Comparison of ENCODE assay signal across 1 cellular context in the genomic region with DNA sequence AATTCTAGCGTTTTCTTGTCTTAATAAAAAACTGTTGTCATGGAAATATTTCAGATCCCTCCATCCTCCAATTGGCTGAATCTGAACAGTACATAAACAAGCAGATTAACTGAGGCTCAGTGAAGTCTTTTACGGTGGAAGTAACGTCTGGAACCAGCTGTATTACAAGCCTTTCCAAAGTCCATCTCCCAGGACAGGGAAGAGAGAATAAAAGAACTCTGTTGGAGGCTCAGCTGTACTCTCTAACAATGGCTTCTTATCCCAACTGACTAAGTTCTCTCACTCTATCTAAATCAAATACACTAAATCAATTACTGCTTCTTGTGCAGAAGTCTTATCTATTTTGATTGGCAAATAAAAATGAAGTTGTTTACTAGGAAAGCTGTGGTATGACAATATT.
TF ChIP-seq lines count a peak whose summit lies in the region.

No MANE protein-coding gene starts in this region.

TF ChIP-seq in SK-N-SH, 30 proteins besides CTCF, POLR2A, EP300 and RAD21 (continued from another document):
- no peak for TF ChIP-seq NRF1 (IDR thresholded peaks at IDR 0.05; ENCODE audit: low read depth, low read length)
- no peak for TF ChIP-seq ELF1 (IDR thresholded peaks at IDR 0.05)
- no peak for TF ChIP-seq FOXJ3 (CRISPR knock-in tag; IDR thresholded peaks at IDR 0.05)
- TF ChIP-seq MEF2A (IDR thresholded peaks at IDR 0.05; ENCODE audit: borderline replicate concordance, low read depth), result no peak
- TF ChIP-seq SIN3A (IDR thresholded peaks at IDR 0.05; ENCODE audit: borderline replicate concordance, low read depth, low read length), result no peak
- no peak for TF ChIP-seq POLR2AphosphoS5 (IDR thresholded peaks at IDR 0.05; ENCODE audit: low read depth, low read length)
